Comparison of ENCODE assay signal across 15 cellular contexts in the genomic region with DNA sequence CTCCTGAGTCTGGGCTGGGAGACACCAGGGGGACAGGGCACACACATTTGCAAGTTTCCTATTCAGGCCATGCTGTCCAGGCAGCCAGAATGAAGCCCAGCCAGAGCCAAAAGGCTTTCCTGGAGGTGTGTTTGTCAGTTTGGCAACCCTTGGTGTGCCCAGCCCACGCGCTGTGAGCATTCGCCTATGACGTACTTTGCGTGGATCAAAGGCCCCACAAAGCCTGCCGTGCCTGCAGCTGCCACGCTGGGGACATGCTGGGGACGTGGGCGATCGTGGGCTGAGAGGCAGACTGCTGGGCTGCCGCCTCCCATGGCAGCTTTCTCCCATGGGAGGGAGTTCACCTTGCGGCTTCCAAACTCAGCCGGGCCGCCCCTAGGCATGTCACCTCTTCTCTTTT. TPM values are rescaled to one million over a fixed set of nuclear protein-coding genes. Genes with fewer than 3 reads are reported as not detected.
DNase-seq lines count a peak whose midpoint lies in the region; ATAC-seq and TF ChIP-seq lines count a peak whose summit lies in the region.
"Had no signal": no experiment of that assay in that cellular context is flagged by ENCODE, and none has a peak within 500 bp of the region (broad histone marks: within the 10 kb centered on the region; RNA-seq: fewer than 3 reads in every experiment).

No MANE protein-coding gene starts in this region.

- peaks cover 88% of the 10 kb centered on the region for H3K4me1 ChIP-seq in CD8-positive, alpha-beta memory T cell (ENCODE audit: insufficient read depth, low read length)
- H3K4me1 ChIP-seq in hepatocyte (ENCODE audit: insufficient read depth) (no peaks in the 10 kb centered on the region), left lung (no peaks in the 10 kb centered on the region)
- H3K4me1 ChIP-seq: ascending aorta had no signal

- no peak overlapping the region for H3K4me2 ChIP-seq in hepatocyte

- H3K36me3 ChIP-seq in CD8-positive, alpha-beta memory T cell (ENCODE audit: insufficient read depth, low read length), result peaks cover 4% of the 10 kb centered on the region
- H3K36me3 ChIP-seq in hepatocyte (replicated peaks; ENCODE audit: insufficient read depth, low read depth) (no peaks in the 10 kb centered on the region), left lung (no peaks in the 10 kb centered on the region)
- H3K36me3 ChIP-seq: ascending aorta had no signal

- H3K9me3 ChIP-seq in CD8-positive, alpha-beta memory T cell (ENCODE audit: low read length), result no peaks in the 10 kb centered on the region
- H3K9me3 ChIP-seq in hepatocyte (ENCODE audit: low read depth) (no peaks in the 10 kb centered on the region), left lung (no peaks in the 10 kb centered on the region)
- H3K9me3 ChIP-seq: ascending aorta had no signal

- POLR2A ChIA-PET in CD8-positive, alpha-beta memory T cell (lab: Charles Lee), result no interaction called here

- intact Hi-C loops in sciatic nerve (cut with DNase I), result no loop called here
- intact Hi-C loops in left lung (cut with DNase I), result no loop called here

- 97% methylated on average over 14 of the region's 14 CpGs for WGBS in hepatocyte (ENCODE audit: low lambda C conversion rate, missing lambda C conversion rate)

- CTCF ChIA-PET in CD8-positive, alpha-beta memory T cell (lab: Charles Lee), result no interaction called here

- no peak overlapping the region for H3K27ac ChIP-seq in CD8-positive, alpha-beta memory T cell (ENCODE audit: low read depth, low read length)
- H3K27ac ChIP-seq in hepatocyte (no peak overlapping the region), left lung (no peak overlapping the region)
- H3K27ac ChIP-seq: ascending aorta had no signal

- H3K27me3 Mint-ChIP-seq in CD8-positive, alpha-beta memory T cell, result no peaks in the 10 kb centered on the region
- H3K27me3 Mint-ChIP-seq in activated naive CD8-positive, alpha-beta T cell treated with anti-CD3 and anti-CD28 coated beads, Interleukin-2, amount 50 U/mL, for 24 hours, result no peaks in the 10 kb centered on the region

- peak overlapping the region; percentile 47 to 84 (median 75) for H3K27ac Mint-ChIP-seq in CD8-positive, alpha-beta memory T cell
- H3K27ac Mint-ChIP-seq in activated naive CD8-positive, alpha-beta T cell treated with anti-CD3 and anti-CD28 coated beads, Interleukin-2, amount 50 U/mL, for 24 hours, result peak overlapping the region; percentile 69
- H3K27ac Mint-ChIP-seq: stimulated activated effector memory CD8-positive, alpha-beta T cell treated with anti-CD3 and anti-CD28 coated beads, Interleukin-12 subunit alpha, Interleukin-12 subunit beta, amount 100 ng/mL, for 72 hours had no signal

- H3K27me3 ChIP-seq in CD8-positive, alpha-beta memory T cell (ENCODE audit: insufficient read depth, low read length, poor library complexity, severe bottlenecking), result no peaks in the 10 kb centered on the region
- H3K27me3 ChIP-seq in hepatocyte (no peaks in the 10 kb centered on the region), left lung (no peaks in the 10 kb centered on the region)
- H3K27me3 ChIP-seq: ascending aorta had no signal

- no peaks in the 10 kb centered on the region for H3K79me2 ChIP-seq in hepatocyte

- peak overlapping the region in 1 of 7 donors; percentile 27 for H3K4me3 Mint-ChIP-seq in CD8-positive, alpha-beta memory T cell
- no peak overlapping the region for H3K4me3 Mint-ChIP-seq in activated naive CD8-positive, alpha-beta T cell treated with anti-CD3 and anti-CD28 coated beads, Interleukin-2, amount 50 U/mL, for 24 hours
- H3K4me3 Mint-ChIP-seq: stimulated activated effector memory CD8-positive, alpha-beta T cell treated with anti-CD3 and anti-CD28 coated beads, Interleukin-12 subunit alpha, Interleukin-12 subunit beta, amount 100 ng/mL, for 72 hours had no signal

- no peak for TF ChIP-seq CTCF in hepatocyte (IDR thresholded peaks at IDR 0.05; ENCODE audit: poor library complexity)
- no peak for TF ChIP-seq CTCF in left lung (IDR thresholded peaks at IDR 0.05)

- no peaks in the 10 kb centered on the region for H3K9me3 Mint-ChIP-seq in CD8-positive, alpha-beta memory T cell
- H3K9me3 Mint-ChIP-seq in activated naive CD8-positive, alpha-beta T cell treated with anti-CD3 and anti-CD28 coated beads, Interleukin-2, amount 50 U/mL, for 24 hours, result no peaks in the 10 kb centered on the region
- H3K9me3 Mint-ChIP-seq: stimulated activated effector memory CD8-positive, alpha-beta T cell treated with anti-CD3 and anti-CD28 coated beads, Interleukin-12 subunit alpha, Interleukin-12 subunit beta, amount 100 ng/mL, for 72 hours had no signal

- no peak overlapping the region for H2AFZ ChIP-seq in hepatocyte

- H3K9me2 ChIP-seq in hepatocyte (replicated peaks; ENCODE audit: insufficient read depth), result no peaks in the 10 kb centered on the region

- H4K20me1 ChIP-seq in hepatocyte (ENCODE audit: insufficient read depth, poor library complexity, severe bottlenecking), result no peaks in the 10 kb centered on the region

- DNase-seq in CD8-positive, alpha-beta memory T cell, result peak in 1 of 5 donors; percentile 77
- DNase-seq in activated CD4-positive, alpha-beta T cell treated with anti-CD3 and anti-CD28 coated beads, Interleukin-2, amount 50 U/mL, for 4 hours, result peak; percentile 68 to 78
- DNase-seq in activated naive CD8-positive, alpha-beta T cell treated with anti-CD3 and anti-CD28 coated beads, Interleukin-2, amount 50 U/mL, for 24 hours, result no peak
- DNase-seq in sciatic nerve (ENCODE audit: low spot score), result peak; percentile 43
- no peak for DNase-seq in hepatocyte (ENCODE audit: low spot score)
- no peak for DNase-seq in left lung
- DNase-seq in SKM-1 (lab: John Stamatoyannopoulos, UW; ENCODE audit: unreplicated experiment), result no peak
- DNase-seq: DMS79, NCI-H1436, NCI-H510A had no signal

- peaks cover 55 to 85% (median 66%) of the 10 kb centered on the region in 3 donors for H3K4me1 Mint-ChIP-seq in CD8-positive, alpha-beta memory T cell
- peaks cover 71% of the 10 kb centered on the region for H3K4me1 Mint-ChIP-seq in activated naive CD8-positive, alpha-beta T cell treated with anti-CD3 and anti-CD28 coated beads, Interleukin-2, amount 50 U/mL, for 24 hours

- no peak overlapping the region for H3K4me3 ChIP-seq in CD8-positive, alpha-beta memory T cell (ENCODE audit: low read length)
- no peak overlapping the region for H3K4me3 ChIP-seq in hepatocyte
- no peak overlapping the region for H3K4me3 ChIP-seq in left lung
- H3K4me3 ChIP-seq: ascending aorta had no signal

- peaks cover 0 to 69% (median 0%) of the 10 kb centered on the region in 3 donors for H3K36me3 Mint-ChIP-seq in CD8-positive, alpha-beta memory T cell
- peaks cover 19% of the 10 kb centered on the region for H3K36me3 Mint-ChIP-seq in activated naive CD8-positive, alpha-beta T cell treated with anti-CD3 and anti-CD28 coated beads, Interleukin-2, amount 50 U/mL, for 24 hours (ENCODE audit: low read depth)

- ATAC-seq in activated naive CD8-positive, alpha-beta T cell treated with anti-CD3 and anti-CD28 coated beads, Interleukin-2, amount 50 U/mL, for 24 hours, result peak; percentile 13
- ATAC-seq in sciatic nerve (no peak), left lung (no peak), GM19324 (IDR thresholded peaks at IDR 0.05; ENCODE audit: low FRiP score, unreplicated experiment) (no peak)
- ATAC-seq: stimulated activated effector memory CD8-positive, alpha-beta T cell treated with anti-CD3 and anti-CD28 coated beads, Interleukin-12 subunit alpha, Interleukin-12 subunit beta, amount 100 ng/mL, for 72 hours had no signal

RNA-seq across cellular contexts. Expression of gene CD247, which starts 57.5 kb away (rescaled TPM):
- total RNA-seq in CD8-positive, alpha-beta memory T cell, result 100 to 1,000 TPM; 130 to 133 TPM
- polyA plus RNA-seq in CD8-positive, alpha-beta memory T cell, result 395 TPM
- total RNA-seq in sciatic nerve (5.2 TPM), hepatocyte (not detected in 2 replicates), left lung (1 to 10 TPM; 5.3 to 5.6 TPM)
- not detected in 2 replicates for polyA plus RNA-seq in hepatocyte
- total RNA-seq: lung microvascular endothelial cell, osteocyte had no signal

Comparison
In these comparisons a context has a peak if more than half of its experiments do, and no peak if none do; other contexts are left out.
1. DNase-seq: peak in activated CD4-positive, alpha-beta T cell treated with anti-CD3 and anti-CD28 coated beads, Interleukin-2, amount 50 U/mL, for 4 hours (2 of 2) and sciatic nerve (single experiment); none in activated naive CD8-positive, alpha-beta T cell treated with anti-CD3 and anti-CD28 coated beads, Interleukin-2, amount 50 U/mL, for 24 hours (single experiment), hepatocyte (single experiment), left lung (0 of 2) and SKM-1 (single experiment).
2. RNA of gene CD247, which starts 57.5 kb away (total RNA-seq): 130 to 133 TPM in CD8-positive, alpha-beta memory T cell; 5.3 to 5.6 TPM in left lung, 5.2 TPM in sciatic nerve (single experiment) and not detected in hepatocyte; every median in the first group is over 10 times any median in the second.